ENCODE assay signal across 1 cellular context in the genomic region with DNA sequence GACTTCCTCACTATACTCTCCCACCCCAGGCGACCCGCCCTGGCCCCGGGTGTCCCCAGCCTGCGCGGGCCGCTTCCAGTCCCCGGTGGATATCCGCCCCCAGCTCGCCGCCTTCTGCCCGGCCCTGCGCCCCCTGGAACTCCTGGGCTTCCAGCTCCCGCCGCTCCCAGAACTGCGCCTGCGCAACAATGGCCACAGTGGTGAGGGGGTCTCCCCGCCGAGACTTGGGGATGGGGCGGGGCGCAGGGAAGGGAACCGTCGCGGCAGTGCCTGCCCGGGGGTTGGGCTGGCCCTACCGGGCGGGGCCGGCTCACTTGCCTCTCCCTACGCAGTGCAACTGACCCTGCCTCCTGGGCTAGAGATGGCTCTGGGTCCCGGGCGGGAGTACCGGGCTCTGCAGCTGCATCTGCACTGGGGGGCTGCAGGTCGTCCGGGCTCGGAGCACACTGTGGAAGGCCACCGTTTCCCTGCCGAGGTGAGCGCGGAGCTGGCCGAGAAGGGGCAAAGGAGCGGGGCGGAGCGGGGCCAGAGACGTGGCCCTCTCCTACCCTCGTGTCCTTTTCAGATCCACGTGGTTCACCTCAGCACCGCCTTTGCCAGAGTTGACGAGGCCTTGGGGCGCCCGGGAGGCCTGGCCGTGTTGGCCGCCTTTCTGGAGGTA.
TF ChIP-seq lines count a peak whose summit lies in the region.

No MANE protein-coding gene starts in this region.

TF ChIP-seq in GM23338, 12 proteins besides CTCF, POLR2A, EP300 and RAD21 (continued from another document):
- TF ChIP-seq POLR2AphosphoS5 (IDR thresholded peaks at IDR 0.05; ENCODE audit: low read depth) (peak; percentile 82), NANOG (IDR thresholded peaks at IDR 0.05; ENCODE audit: borderline replicate concordance) (no peak), CREB1 (CRISPR knock-in tag; IDR thresholded peaks at IDR 0.05; ENCODE audit: low read depth) (no peak), ZNF331 (CRISPR knock-in tag; IDR thresholded peaks at IDR 0.05; ENCODE audit: low read depth) (peak; percentile 69)
